ENCODE assay signal across 19 cellular contexts in the genomic region with DNA sequence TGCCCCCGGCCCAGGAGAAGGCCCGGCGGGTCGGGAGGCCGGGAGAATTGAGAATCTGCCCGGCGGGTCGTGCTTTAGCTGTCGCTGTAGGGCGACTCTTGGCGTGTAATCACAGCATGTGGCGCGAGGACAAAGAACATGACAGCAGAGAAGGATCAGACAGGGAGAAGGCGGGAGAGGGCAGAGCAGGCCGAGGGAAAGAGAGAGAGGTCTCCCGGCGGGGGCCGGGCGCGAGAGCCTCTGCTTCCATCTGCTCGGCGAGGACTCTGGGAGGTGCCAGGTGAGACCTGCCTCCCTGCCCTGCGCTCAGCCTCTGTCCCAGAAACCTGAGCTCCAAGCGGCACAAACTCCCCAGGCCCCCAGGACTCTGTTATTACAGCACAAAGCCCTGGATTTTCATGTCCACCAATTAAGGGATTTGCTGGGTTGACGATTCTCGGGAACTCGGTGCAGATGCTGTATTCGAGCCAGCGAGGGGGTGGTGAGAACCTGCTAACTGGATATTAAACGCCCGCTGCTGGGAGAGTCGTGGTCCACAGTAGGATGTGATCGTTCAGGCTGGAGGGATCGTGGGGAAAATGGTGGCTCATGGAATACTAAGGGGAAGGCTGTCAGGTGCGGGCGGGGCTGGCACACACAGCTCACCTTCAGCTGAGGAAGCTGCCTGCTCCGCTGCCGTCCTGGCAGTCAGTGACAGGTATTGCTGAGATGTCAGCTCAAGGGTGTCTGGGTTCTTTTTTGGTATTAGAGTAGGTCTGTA.
DNase-seq lines count a peak whose midpoint lies in the region; ATAC-seq and TF ChIP-seq lines count a peak whose summit lies in the region.
"Had no signal": no experiment of that assay in that cellular context is flagged by ENCODE, and none has a peak within 500 bp of the region (broad histone marks: within the 10 kb centered on the region; RNA-seq: fewer than 3 reads in every experiment).

No MANE protein-coding gene starts in this region.

- no peak for ATAC-seq in activated T-helper 17 cell treated with anti-CD3 and anti-CD28 coated beads, Interleukin-2, amount 50 U/mL, for 72 hours (replicated peaks)
- ATAC-seq: lower lobe of right lung; natural killer cell treated with Interleukin-12 subunit alpha and Interleukin-12 subunit beta and Interleukin-15 and Interleukin-18, amount 100 ng/mL, for 72 hours; sciatic nerve had no signal

- H3K4me1 Mint-ChIP-seq in endothelial cell (ENCODE audit: unreplicated experiment), result no peaks in the 10 kb centered on the region
- H3K4me1 Mint-ChIP-seq in activated T-helper 17 cell treated with anti-CD3 and anti-CD28 coated beads, Interleukin-2, amount 50 U/mL, for 72 hours, result no peaks in the 10 kb centered on the region

- H2AFZ ChIP-seq in osteoblast (ENCODE audit: low read length), result no peak overlapping the region

- H3K36me3 ChIP-seq in osteoblast (ENCODE audit: insufficient read depth, low read length), result no peaks in the 10 kb centered on the region
- H3K36me3 ChIP-seq: lower lobe of right lung, thoracic aorta had no signal

- H3K79me2 ChIP-seq in osteoblast (ENCODE audit: insufficient read depth, low read length), result no peaks in the 10 kb centered on the region

- H3K27me3 ChIP-seq in osteoblast (ENCODE audit: insufficient read depth, low read length), result no peaks in the 10 kb centered on the region

- no peaks in the 10 kb centered on the region for H3K9me3 ChIP-seq in osteoblast (ENCODE audit: low read depth, low read length)
- H3K9me3 ChIP-seq: lower lobe of right lung, thoracic aorta had no signal

- no peak overlapping the region for H3K4me3 ChIP-seq in osteoblast (ENCODE audit: insufficient read depth, low read length)
- H3K4me3 ChIP-seq: lower lobe of right lung, thoracic aorta had no signal

- DNase-seq in NCI-H1694 treated with DMSO at 0.1 percent for 48 hours (lab: John Stamatoyannopoulos, UW) (peak; percentile 77), NCI-H1694 (lab: John Stamatoyannopoulos, UW) (no peak), NCI-H524 treated with DMSO at 0.1 percent for 48 hours (lab: John Stamatoyannopoulos, UW) (peak; percentile 92), endothelial cell (ENCODE audit: low spot score) (no peak), NCI-H1930 (lab: John Stamatoyannopoulos, UW) (no peak), osteoblast (ENCODE audit: insufficient read length, low spot score, missing footprints) (no peak)
- no peak for DNase-seq in activated effector memory CD4-positive, alpha-beta T cell treated with anti-CD3 and anti-CD28 coated beads, Interleukin-2, amount 50 U/mL, for 16 hours
- DNase-seq: activated CD4-positive, alpha-beta T cell treated with anti-CD3 and anti-CD28 coated beads for 48 hours; DND-41; lower lobe of right lung; NCI-H2029 treated with DMSO at 0.1 percent for 48 hours; SIG-M5; stimulated activated CD4-positive, alpha-beta T cell treated with anti-CD3 and anti-CD28 coated beads, Interleukin-1b, Interleukin-23, amount 100 ng/mL, for 48 hours had no signal

- H3K4me2 ChIP-seq in osteoblast (ENCODE audit: insufficient read depth, low read length), result no peak overlapping the region

- H3K9me3 Mint-ChIP-seq in endothelial cell (ENCODE audit: unreplicated experiment), result no peaks in the 10 kb centered on the region
- no peaks in the 10 kb centered on the region for H3K9me3 Mint-ChIP-seq in activated T-helper 17 cell treated with anti-CD3 and anti-CD28 coated beads, Interleukin-2, amount 50 U/mL, for 72 hours
- H3K9me3 Mint-ChIP-seq: natural killer cell treated with Interleukin-12 subunit alpha and Interleukin-12 subunit beta and Interleukin-15 and Interleukin-18, amount 100 ng/mL, for 72 hours had no signal

- peaks cover 20% of the 10 kb centered on the region for H3K4me1 ChIP-seq in osteoblast (ENCODE audit: insufficient read depth, low read length)

- no peak overlapping the region for H3K4me3 Mint-ChIP-seq in endothelial cell (ENCODE audit: unreplicated experiment)
- H3K4me3 Mint-ChIP-seq in activated T-helper 17 cell treated with anti-CD3 and anti-CD28 coated beads, Interleukin-2, amount 50 U/mL, for 72 hours, result no peak overlapping the region
- H3K4me3 Mint-ChIP-seq: natural killer cell treated with Interleukin-12 subunit alpha and Interleukin-12 subunit beta and Interleukin-15 and Interleukin-18, amount 100 ng/mL, for 72 hours had no signal

- no peak overlapping the region for H3K27ac ChIP-seq in osteoblast (ENCODE audit: low read depth, low read length)
- H3K27ac ChIP-seq: 22Rv1, C4-2B, lower lobe of right lung, thoracic aorta had no signal

- H3K27ac Mint-ChIP-seq in endothelial cell (ENCODE audit: unreplicated experiment), result peak overlapping the region; percentile 61
- no peak overlapping the region for H3K27ac Mint-ChIP-seq in activated T-helper 17 cell treated with anti-CD3 and anti-CD28 coated beads, Interleukin-2, amount 50 U/mL, for 72 hours
- H3K27ac Mint-ChIP-seq: natural killer cell treated with Interleukin-12 subunit alpha and Interleukin-12 subunit beta and Interleukin-15 and Interleukin-18, amount 100 ng/mL, for 72 hours had no signal

- H3K36me3 Mint-ChIP-seq in endothelial cell (ENCODE audit: low read depth, unreplicated experiment), result no peaks in the 10 kb centered on the region
- no peaks in the 10 kb centered on the region for H3K36me3 Mint-ChIP-seq in activated T-helper 17 cell treated with anti-CD3 and anti-CD28 coated beads, Interleukin-2, amount 50 U/mL, for 72 hours (ENCODE audit: low read depth)
- H3K36me3 Mint-ChIP-seq: natural killer cell treated with Interleukin-12 subunit alpha and Interleukin-12 subunit beta and Interleukin-15 and Interleukin-18, amount 100 ng/mL, for 72 hours had no signal

- peaks cover 39% of the 10 kb centered on the region for H4K20me1 ChIP-seq in osteoblast (ENCODE audit: insufficient read depth, low read length)

- H3K27me3 Mint-ChIP-seq in endothelial cell (ENCODE audit: unreplicated experiment), result peaks cover under 1% of the 10 kb centered on the region
- H3K27me3 Mint-ChIP-seq in activated T-helper 17 cell treated with anti-CD3 and anti-CD28 coated beads, Interleukin-2, amount 50 U/mL, for 72 hours, result no peaks in the 10 kb centered on the region
- H3K27me3 Mint-ChIP-seq: natural killer cell treated with Interleukin-12 subunit alpha and Interleukin-12 subunit beta and Interleukin-15 and Interleukin-18, amount 100 ng/mL, for 72 hours had no signal

- no peak for TF ChIP-seq CTCF in endothelial cell (IDR thresholded peaks at IDR 0.05; ENCODE audit: unreplicated experiment)
- TF ChIP-seq CTCF in osteoblast (IDR thresholded peaks at IDR 0.05; ENCODE audit: extremely low read depth, low read depth, low read length), result no peak

Comparison
In these comparisons a context has a peak if more than half of its experiments do, and no peak if none do; other contexts are left out.
1. DNase-seq: peak in NCI-H1694 treated with DMSO at 0.1 percent for 48 hours (single experiment) and NCI-H524 treated with DMSO at 0.1 percent for 48 hours (single experiment); none in NCI-H1694 (single experiment), endothelial cell (single experiment), NCI-H1930 (0 of 2), osteoblast (single experiment) and activated effector memory CD4-positive, alpha-beta T cell treated with anti-CD3 and anti-CD28 coated beads, Interleukin-2, amount 50 U/mL, for 16 hours (single experiment).